Comparison of ENCODE assay signal across 26 cellular contexts in genomic region chr4:161653697-161654096, GRCh38.
"Had no signal": no experiment of that assay in that cellular context is flagged by ENCODE, and none has a peak within 500 bp of the region (broad histone marks: within the 10 kb centered on the region; RNA-seq: fewer than 3 reads in every experiment).

No MANE protein-coding gene starts in this region.

- ATAC-seq: effector memory CD8-positive, alpha-beta T cell; esophagus mucosa; gastroesophageal sphincter; heart left ventricle; left cardiac atrium; left lung; left ventricle myocardium superior; lower lobe of right lung; mucosa of descending colon had no signal

- H3K27me3 ChIP-seq: colonic mucosa, esophagus squamous epithelium, gastroesophageal sphincter, heart left ventricle, hepatocyte, left lung had no signal

- H3K27ac Mint-ChIP-seq: dendritic cell treated with granulocyte-macrophage colony-stimulating factor and Interleukin-4, amounts not matched to agents 40 ng/mL and 50 ng/mL, for 4 days; effector memory CD8-positive, alpha-beta T cell; endodermal cell; immature natural killer cell; mesothelial cell of epicardium had no signal

- H3K4me1 Mint-ChIP-seq: endodermal cell, immature natural killer cell, mesothelial cell of epicardium had no signal

- H3K27me3 Mint-ChIP-seq: dendritic cell treated with granulocyte-macrophage colony-stimulating factor and Interleukin-4, amounts not matched to agents 40 ng/mL and 50 ng/mL, for 4 days; effector memory CD8-positive, alpha-beta T cell; naive B cell had no signal

- H3K4me3 ChIP-seq: colonic mucosa, esophagus squamous epithelium, gastroesophageal sphincter, heart left ventricle, hepatocyte, left lung, lower lobe of right lung, mucosa of descending colon had no signal

- H3K27ac ChIP-seq: colonic mucosa, epithelial cell of prostate, esophagus squamous epithelium, gastroesophageal sphincter, heart left ventricle, hepatocyte, left lung, lower lobe of right lung had no signal

- H3K4me1 ChIP-seq: colonic mucosa, esophagus squamous epithelium, gastroesophageal sphincter, left lung, lower lobe of right lung had no signal

- H3K4me3 Mint-ChIP-seq: dendritic cell treated with granulocyte-macrophage colony-stimulating factor and Interleukin-4, amounts not matched to agents 40 ng/mL and 50 ng/mL, for 4 days; effector memory CD8-positive, alpha-beta T cell; endodermal cell; immature natural killer cell; mesothelial cell of epicardium; naive B cell had no signal

- H3K36me3 Mint-ChIP-seq: immature natural killer cell, mesothelial cell of epicardium, naive B cell had no signal

- DNase-seq: colonic mucosa; cortex of kidney; effector CD8-positive, alpha-beta T cell; effector memory CD8-positive, alpha-beta T cell; endodermal cell; erythroblast; esophagus squamous epithelium; foreskin fibroblast; foreskin melanocyte; heart left ventricle; hypothalamus; immature natural killer cell; islet precursor cell; left cardiac atrium; left lung; left ventricle myocardium superior; lower lobe of right lung; mesenchymal stem cell; mucosa of descending colon; naive B cell had no signal

- H3K9me3 Mint-ChIP-seq: dendritic cell treated with granulocyte-macrophage colony-stimulating factor and Interleukin-4, amounts not matched to agents 40 ng/mL and 50 ng/mL, for 4 days; endodermal cell; naive B cell had no signal

- H3K36me3 ChIP-seq: colonic mucosa, esophagus squamous epithelium, gastroesophageal sphincter, heart left ventricle, left lung, lower lobe of right lung had no signal

- H3K9me3 ChIP-seq: colonic mucosa, esophagus squamous epithelium, gastroesophageal sphincter, left lung, lower lobe of right lung had no signal
